Comparison of ENCODE assay signal across 1 cellular context in genomic region chr13:106555631-106556328, GRCh38.
TF ChIP-seq lines count a peak whose summit lies in the region.

No MANE protein-coding gene starts in this region.

TF ChIP-seq in HepG2, 621 proteins besides CTCF, POLR2A, EP300 and RAD21:
- TF ChIP-seq TCF7 (IDR thresholded peaks at IDR 0.05; ENCODE audit: low read depth) (no peak), PHB2 (IDR thresholded peaks at IDR 0.05; ENCODE audit: partially characterized antibody) (no peak), SIN3A (IDR thresholded peaks at IDR 0.05; ENCODE audit: borderline replicate concordance, low read depth, low read length) (no peak), ZNF333 (CRISPR knock-in tag; IDR thresholded peaks at IDR 0.05; ENCODE audit: borderline replicate concordance) (no peak), ZNF644 (CRISPR knock-in tag; IDR thresholded peaks at IDR 0.05; ENCODE audit: low read depth) (no peak), ELF4 (CRISPR knock-in tag; IDR thresholded peaks at IDR 0.05; ENCODE audit: borderline replicate concordance) (no peak), ATF3 (CRISPR knock-in tag; IDR thresholded peaks at IDR 0.05) (no peak), CREM (IDR thresholded peaks at IDR 0.05) (no peak), CREM (CRISPR knock-in tag; IDR thresholded peaks at IDR 0.05) (no peak), ZNF768 (CRISPR knock-in tag; IDR thresholded peaks at IDR 0.05) (no peak), ETV5 (CRISPR knock-in tag; IDR thresholded peaks at IDR 0.05; ENCODE audit: borderline replicate concordance) (no peak), ZNF605 (CRISPR knock-in tag; IDR thresholded peaks at IDR 0.05) (no peak), FUBP1 (CRISPR knock-in tag; IDR thresholded peaks at IDR 0.05; ENCODE audit: borderline replicate concordance) (no peak), ZBED4 (CRISPR knock-in tag; IDR thresholded peaks at IDR 0.05; ENCODE audit: borderline replicate concordance) (no peak), SETDB1 (CRISPR knock-in tag; IDR thresholded peaks at IDR 0.05; ENCODE audit: borderline replicate concordance) (no peak), RFX3 (CRISPR knock-in tag; IDR thresholded peaks at IDR 0.05) (no peak), ZNF350 (CRISPR knock-in tag; IDR thresholded peaks at IDR 0.05; ENCODE audit: borderline replicate concordance, low read depth) (no peak), MYPOP (CRISPR knock-in tag; IDR thresholded peaks at IDR 0.05) (no peak), ZNF570 (CRISPR knock-in tag; IDR thresholded peaks at IDR 0.05; ENCODE audit: borderline replicate concordance) (no peak), NR0B2 (CRISPR knock-in tag; IDR thresholded peaks at IDR 0.05) (no peak), ZZZ3 (CRISPR knock-in tag; IDR thresholded peaks at IDR 0.05; ENCODE audit: borderline replicate concordance) (no peak)
